In genomic region chr17:82748756-82749155, GRCh38 we compare ENCODE assay signal across 12 cellular contexts. TPM values are rescaled to one million over a fixed set of nuclear protein-coding genes. Genes with fewer than 3 reads are reported as not detected.
"Had no signal": no experiment of that assay in that cellular context is flagged by ENCODE, and none has a peak within 500 bp of the region (broad histone marks: within the 10 kb centered on the region; RNA-seq: fewer than 3 reads in every experiment).

No MANE protein-coding gene starts in this region.

- H3K4me3 ChIP-seq: GM23248, HAP-1, K562 had no signal

- ATAC-seq: HCT116, K562 had no signal

- DNase-seq: GM23248, GOT3, H7, HFFc6, IMR-90, KG1 had no signal

- H3K27ac ChIP-seq: GM23248, HL-60 had no signal

RNA-seq across cellular contexts. Expression of gene FN3K, which starts 13.3 kb away (rescaled TPM):
- total RNA-seq: H4, HT1080 had no signal
